In genomic region chr20:22027423-22027822, GRCh38 we compare ENCODE assay signal across 8 cellular contexts.
"Had no signal": no experiment of that assay in that cellular context is flagged by ENCODE, and none has a peak within 500 bp of the region (broad histone marks: within the 10 kb centered on the region; RNA-seq: fewer than 3 reads in every experiment).

No MANE protein-coding gene starts in this region.

- H3K4me3 ChIP-seq: GM12878 had no signal

- ATAC-seq: GM12878 had no signal

- DNase-seq: GDM1, GF-D8 had no signal

- FAIRE-seq: G401.6, GM12878, GM12891, GM12892, GM18507, GM19239 had no signal
